ENCODE assay signal across 14 cellular contexts in genomic region chr20:58610811-58611210, GRCh38. TPM values are rescaled to one million over a fixed set of nuclear protein-coding genes. Genes with fewer than 3 reads are reported as not detected.
A peak's percentile ranks its signal among the peaks of the same experiment; 100 is the strongest.
DNase-seq lines count a peak whose midpoint lies in the region; ATAC-seq and TF ChIP-seq lines count a peak whose summit lies in the region.
"Had no signal": no experiment of that assay in that cellular context is flagged by ENCODE, and none has a peak within 500 bp of the region (broad histone marks: within the 10 kb centered on the region; RNA-seq: fewer than 3 reads in every experiment).

No MANE protein-coding gene starts in this region.

- H3K18ac ChIP-seq in neuronal stem cell (ENCODE audit: low read length) = peak overlapping the region; percentile 35

- no peak overlapping the region for H2BK15ac ChIP-seq in neuronal stem cell (ENCODE audit: low read length)

- H4K91ac ChIP-seq in neuronal stem cell (ENCODE audit: low read depth, low read length, poor library complexity) = no peak overlapping the region

- H3K9me3 Mint-ChIP-seq in type B pancreatic cell = no peaks in the 10 kb centered on the region
- H3K9me3 Mint-ChIP-seq: CD8-positive, alpha-beta T cell had no signal

- H4K8ac ChIP-seq in neuronal stem cell (ENCODE audit: low read depth, low read length) = no peak overlapping the region

- BruUV-seq in PC-9 (replicated peaks; lab: Mats Ljungman, UMichigan) = no TSS peak

- no peak for DNase-seq in PC-9
- no peak for DNase-seq in neuronal stem cell (ENCODE audit: low spot score)
- DNase-seq in type B pancreatic cell (ENCODE audit: extremely low spot score, unreplicated experiment) = no peak
- no peak for DNase-seq in posterior vena cava (ENCODE audit: low spot score)
- DNase-seq in SJCRH30 = no peak
- DNase-seq: 8988T; CD8-positive, alpha-beta T cell; DMS79 treated with DMSO at 0.1 percent for 48 hours; GF-D8; IMR-90 had no signal

- H3K4me1 Mint-ChIP-seq in type B pancreatic cell (ENCODE audit: unreplicated experiment) = peaks cover 10% of the 10 kb centered on the region

- no peak overlapping the region for H2BK12ac ChIP-seq in neuronal stem cell (ENCODE audit: low read length)

- ATAC-seq in HG03378 (IDR thresholded peaks at IDR 0.05; ENCODE audit: unreplicated experiment) = no peak
- ATAC-seq: CD8-positive, alpha-beta T cell had no signal

- no CpG with 5 or more reads among the region's 10 CpGs for WGBS in neuronal stem cell (ENCODE audit: extremely low coverage in 2 of 2, insufficient read length in 2 of 2, insufficient replicate concordance in 1 of 2), 2 donors

- no peaks in the 10 kb centered on the region for H3K9me2 ChIP-seq in PC-9 (ENCODE audit: insufficient read depth)

- H2BK120ac ChIP-seq in neuronal stem cell (ENCODE audit: low read depth, low read length) = no peak overlapping the region

- H3K27ac ChIP-seq in C4-2B (peak overlapping the region; percentile 86), PC-9 (peak overlapping the region; percentile 69), neuronal stem cell (replicated peaks; ENCODE audit: low read length) (no peak overlapping the region), SJCRH30 (no peak overlapping the region)
- H3K27ac ChIP-seq: BLaER1 had no signal

- no peak overlapping the region for H3K9ac ChIP-seq in neuronal stem cell (ENCODE audit: low read depth, low read length, poor library complexity)
- H3K9ac ChIP-seq: BLaER1 had no signal

- peak overlapping the region; percentile 70 for H3K4me2 ChIP-seq in PC-9
- H3K4me2 ChIP-seq in neuronal stem cell (ENCODE audit: insufficient read depth, low read length, poor library complexity, severe bottlenecking) = no peak overlapping the region
- H3K4me2 ChIP-seq: BLaER1 had no signal

- H3K27me3 Mint-ChIP-seq in type B pancreatic cell = peaks cover 7% of the 10 kb centered on the region

- no peak overlapping the region for H3K14ac ChIP-seq in neuronal stem cell (ENCODE audit: low read length)

- H3K27me3 ChIP-seq in PC-9 (ENCODE audit: insufficient read depth, low read depth) (no peaks in the 10 kb centered on the region), neuronal stem cell (ENCODE audit: control insufficient read depth in 3 of 3, insufficient read depth in 3 of 3, low read depth in 1 of 3, low read length in 3 of 3) (peaks cover 0 to 19% (median 0%) of the 10 kb centered on the region in 3 experiments), SJCRH30 (peaks cover 33% of the 10 kb centered on the region)
- H3K27me3 ChIP-seq: BLaER1 had no signal

- H3F3A ChIP-seq in PC-9 (ENCODE audit: insufficient read depth, low read depth) = peaks cover 12% of the 10 kb centered on the region; the same call in 1 of the 2 replicates

- H2AK5ac ChIP-seq in neuronal stem cell (ENCODE audit: low read depth, low read length) = no peak overlapping the region

- no peaks in the 10 kb centered on the region for H4K20me1 ChIP-seq in PC-9 (ENCODE audit: insufficient read depth)
- H4K20me1 ChIP-seq: BLaER1 had no signal

- peak overlapping the region; percentile 56 for H3K23ac ChIP-seq in neuronal stem cell (ENCODE audit: low read depth, low read length, poor library complexity)

- H3K36me3 ChIP-seq in PC-9 (ENCODE audit: low read depth) (no peaks in the 10 kb centered on the region), neuronal stem cell (replicated peaks in 1 of 2; ENCODE audit: control insufficient read depth in 2 of 2, insufficient read depth in 2 of 2, low read length in 2 of 2) (no peaks in the 10 kb centered on the region), SJCRH30 (no peaks in the 10 kb centered on the region)
- H3K36me3 ChIP-seq: BLaER1, HAP-1 had no signal

- H3K4me1 ChIP-seq in PC-9 (replicated peaks; ENCODE audit: insufficient read depth) (peaks cover 34% of the 10 kb centered on the region), neuronal stem cell (ENCODE audit: control insufficient read depth in 2 of 2, insufficient read depth in 1 of 2, low read depth in 1 of 2, low read length in 2 of 2) (peaks cover 0 to under 1% of the 10 kb centered on the region in 2 donors), SJCRH30 (no peaks in the 10 kb centered on the region)
- H3K4me1 ChIP-seq: HAP-1 had no signal

- POLR2A ChIA-PET in PC-9 (lab: Charles Lee; ENCODE audit: unreplicated experiment) = interaction anchor here (0.6 kb wide), 1 partner anchor 99 kb away, joined by 9 read pairs; no protein-coding TSS in a partner anchor

- H3K79me1 ChIP-seq in neuronal stem cell (ENCODE audit: low read depth, low read length) = no peaks in the 10 kb centered on the region

- H3K4me3 Mint-ChIP-seq in type B pancreatic cell = peak overlapping the region; percentile 57
- H3K4me3 Mint-ChIP-seq: CD8-positive, alpha-beta T cell had no signal

- H3K36me3 Mint-ChIP-seq in type B pancreatic cell = no peaks in the 10 kb centered on the region
- H3K36me3 Mint-ChIP-seq: CD8-positive, alpha-beta T cell had no signal

- no peaks in the 10 kb centered on the region for H3K79me2 ChIP-seq in PC-9 (ENCODE audit: low read depth)

- peak overlapping the region; percentile 2; the same call in 1 of the 2 replicates for H3K4me3 ChIP-seq in PC-9
- no peak overlapping the region for H3K4me3 ChIP-seq in neuronal stem cell (ENCODE audit: low read length in 2 of 2)
- H3K4me3 ChIP-seq in SJCRH30 = no peak overlapping the region
- H3K4me3 ChIP-seq: BLaER1, HAP-1 had no signal

- TF ChIP-seq CTCF in C4-2B (conservative IDR thresholded peaks at IDR 0.05) (no peak), PC-9 (conservative IDR thresholded peaks at IDR 0.05) (no peak), type B pancreatic cell (conservative IDR thresholded peaks at IDR 0.05) (no peak)

- H3K9me3 ChIP-seq in PC-9 (ENCODE audit: insufficient read depth, low read depth) (no peaks in the 10 kb centered on the region), neuronal stem cell (replicated peaks in 1 of 2; ENCODE audit: control insufficient read depth in 2 of 2, insufficient read depth in 1 of 2, low read depth in 1 of 2, low read length in 2 of 2) (no peaks in the 10 kb centered on the region), SJCRH30 (replicated peaks) (no peaks in the 10 kb centered on the region; the same call in 1 of the 2 replicates)
- H3K9me3 ChIP-seq: BLaER1, HAP-1 had no signal

- peak overlapping the region; percentile 93 for H3K27ac Mint-ChIP-seq in type B pancreatic cell
- H3K27ac Mint-ChIP-seq: CD8-positive, alpha-beta T cell had no signal

- H2AFZ ChIP-seq in PC-9 (no peak overlapping the region), neuronal stem cell (ENCODE audit: low read length) (no peak overlapping the region)

- CTCF ChIA-PET in PC-9 (lab: Charles Lee) = no interaction called here

- no peak overlapping the region for H2BK5ac ChIP-seq in neuronal stem cell (ENCODE audit: low read length)

- H3K4ac ChIP-seq in neuronal stem cell (ENCODE audit: low read length) = no peak overlapping the region

- intact Hi-C loops in PC-9 (cut with micrococcal nuclease; ENCODE audit: unreplicated experiment) (loop anchor here (1.0 to 2.0 kb wide), 3 partner anchors 13 to 39 kb away; no protein-coding TSS in a partner anchor), posterior vena cava (cut with DNase I) (no loop called here)

RNA-seq across cellular contexts. Expression of gene STX16, which starts 40.3 kb away (rescaled TPM):
- total RNA-seq in PC-9 (2021) (76.3 and 85.5 TPM in 2 replicates), type B pancreatic cell (ENCODE audit: low replicate concordance) (60.4 and 62.8 TPM in 2 replicates), posterior vena cava (10 to 100 TPM; 38.7 to 41.5 TPM)
- polyA plus RNA-seq in neuronal stem cell (2013, experiment 1 of 2) = 45.1 TPM
- 45.7 TPM for polyA plus RNA-seq in neuronal stem cell (2013, experiment 2 of 2)
- 28.4 and 38.0 TPM in 2 replicates for total RNA-seq in SJCRH30 (2014; rRNA removed; shearing (Covaris generic))

Comparison
In these comparisons a context has a peak if more than half of its experiments do, and no peak if none do; other contexts are left out.
1. H3K27ac ChIP-seq: peak in C4-2B (single experiment) and PC-9 (single experiment); none in neuronal stem cell (single experiment) and SJCRH30 (single experiment).